17 cellular contexts compared by ENCODE assay signal in genomic region chr11:8361206-8361605, GRCh38.
A peak's percentile ranks its signal among the peaks of the same experiment; 100 is the strongest.
DNase-seq lines count a peak whose midpoint lies in the region; ATAC-seq and TF ChIP-seq lines count a peak whose summit lies in the region.
"Had no signal": no experiment of that assay in that cellular context is flagged by ENCODE, and none has a peak within 500 bp of the region (broad histone marks: within the 10 kb centered on the region; RNA-seq: fewer than 3 reads in every experiment).

No MANE protein-coding gene starts in this region.

- no peak for ATAC-seq in RWPE2 (ENCODE audit: low read depth)
- ATAC-seq: CD8-positive, alpha-beta T cell; GM23338 had no signal

- no peaks in the 10 kb centered on the region for H3K36me3 ChIP-seq in RWPE2 (ENCODE audit: low read depth)
- H3K36me3 ChIP-seq: BLaER1, HAP-1 had no signal

- no peaks in the 10 kb centered on the region for H3K4me1 ChIP-seq in RWPE2 (ENCODE audit: insufficient read depth, poor library complexity, severe bottlenecking)
- H3K4me1 ChIP-seq: BLaER1, Caco-2 had no signal

- intact Hi-C loops in dendritic cell treated with granulocyte-macrophage colony-stimulating factor and Interleukin-4, amounts not matched to agents 40 ng/mL and 50 ng/mL, for 4 days (cut with micrococcal nuclease) = no loop called here
- intact Hi-C loops in posterior vena cava (cut with DNase I) = no loop called here

- no peak overlapping the region for H3K4me3 ChIP-seq in RWPE2 (ENCODE audit: severe bottlenecking)
- H3K4me3 ChIP-seq: BLaER1, GM23338, HAP-1 had no signal

- no peak overlapping the region for H3K27ac ChIP-seq in RWPE2 (ENCODE audit: poor library complexity, severe bottlenecking)
- H3K27ac ChIP-seq: BLaER1, C4-2B had no signal

- no peaks in the 10 kb centered on the region for H3K9me3 Mint-ChIP-seq in dendritic cell treated with granulocyte-macrophage colony-stimulating factor and Interleukin-4, amounts not matched to agents 40 ng/mL and 50 ng/mL, for 4 days
- H3K9me3 Mint-ChIP-seq: CD4-positive, CD25-positive, alpha-beta regulatory T cell; CD8-positive, alpha-beta T cell; GM23338; HFFc6 had no signal

- H3K36me3 Mint-ChIP-seq in dendritic cell treated with granulocyte-macrophage colony-stimulating factor and Interleukin-4, amounts not matched to agents 40 ng/mL and 50 ng/mL, for 4 days (ENCODE audit: low read depth) = no peaks in the 10 kb centered on the region
- H3K36me3 Mint-ChIP-seq: CD4-positive, CD25-positive, alpha-beta regulatory T cell; CD8-positive, alpha-beta T cell had no signal

- H3K27me3 ChIP-seq in RWPE2 (ENCODE audit: insufficient read depth, poor library complexity, severe bottlenecking) = no peaks in the 10 kb centered on the region
- H3K27me3 ChIP-seq: BLaER1 had no signal

- TF ChIP-seq CTCF in RWPE2 (IDR thresholded peaks at IDR 0.05; ENCODE audit: poor library complexity, severe bottlenecking) = no peak

- H3K4me3 Mint-ChIP-seq in dendritic cell treated with granulocyte-macrophage colony-stimulating factor and Interleukin-4, amounts not matched to agents 40 ng/mL and 50 ng/mL, for 4 days = no peak overlapping the region
- H3K4me3 Mint-ChIP-seq: B cell; CD4-positive, CD25-positive, alpha-beta regulatory T cell; CD8-positive, alpha-beta T cell; GM23338; HFFc6 had no signal

- no peaks in the 10 kb centered on the region for H3K27me3 Mint-ChIP-seq in dendritic cell treated with granulocyte-macrophage colony-stimulating factor and Interleukin-4, amounts not matched to agents 40 ng/mL and 50 ng/mL, for 4 days
- H3K27me3 Mint-ChIP-seq: B cell; CD4-positive, CD25-positive, alpha-beta regulatory T cell had no signal

- DNase-seq in RWPE2 (ENCODE audit: low spot score) (peak; percentile 30), posterior vena cava (ENCODE audit: low spot score) (peak; percentile 40), Ammon's horn (ENCODE audit: low spot score) (no peak), cerebellar cortex (ENCODE audit: low spot score) (no peak)
- DNase-seq in activated CD4-positive, CD25-positive, alpha-beta regulatory T cell treated with anti-CD3 and anti-CD28 coated beads, Interleukin-2, amount 50 U/mL, for 72 hours = no peak
- DNase-seq: Caco-2; CD4-positive, CD25-positive, alpha-beta regulatory T cell; CD8-positive, alpha-beta T cell; DMS153; DND-41; HFFc6 had no signal

- H3K9me3 ChIP-seq in RWPE2 (ENCODE audit: severe bottlenecking) = no peaks in the 10 kb centered on the region
- H3K9me3 ChIP-seq: BLaER1, Caco-2, HAP-1 had no signal

- H3K27ac Mint-ChIP-seq in dendritic cell treated with granulocyte-macrophage colony-stimulating factor and Interleukin-4, amounts not matched to agents 40 ng/mL and 50 ng/mL, for 4 days = peak overlapping the region; percentile 21
- H3K27ac Mint-ChIP-seq: B cell; CD4-positive, CD25-positive, alpha-beta regulatory T cell; CD8-positive, alpha-beta T cell; GM23338; HFFc6 had no signal

- peaks cover 20% of the 10 kb centered on the region for H3K4me1 Mint-ChIP-seq in dendritic cell treated with granulocyte-macrophage colony-stimulating factor and Interleukin-4, amounts not matched to agents 40 ng/mL and 50 ng/mL, for 4 days (ENCODE audit: low read depth)
- H3K4me1 Mint-ChIP-seq: B cell; CD4-positive, CD25-positive, alpha-beta regulatory T cell had no signal

Comparison
In these comparisons a context has a peak if more than half of its experiments do, and no peak if none do; other contexts are left out.
1. DNase-seq: peak in RWPE2 (single experiment) and posterior vena cava (single experiment); none in activated CD4-positive, CD25-positive, alpha-beta regulatory T cell treated with anti-CD3 and anti-CD28 coated beads, Interleukin-2, amount 50 U/mL, for 72 hours (single experiment), Ammon's horn (single experiment) and cerebellar cortex (single experiment).